Comparison of ENCODE assay signal across 26 cellular contexts in the genomic region with DNA sequence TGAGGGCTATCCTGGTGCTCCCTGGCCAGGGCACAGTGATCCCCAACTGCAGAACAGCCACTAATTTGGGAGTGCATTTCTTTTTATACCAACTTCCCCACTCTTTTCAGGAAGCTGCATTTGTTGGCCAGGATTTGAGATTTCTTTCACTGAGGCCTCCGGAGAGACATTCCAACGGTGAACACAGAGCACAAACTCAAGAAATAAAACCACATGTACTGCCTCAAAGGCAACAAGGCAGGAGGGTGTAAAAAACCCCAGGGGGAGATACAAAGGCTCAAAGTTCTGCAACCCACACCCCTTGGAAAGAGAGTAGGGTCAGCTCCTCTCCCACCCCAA.
DNase-seq lines count a peak whose midpoint lies in the region; ATAC-seq and TF ChIP-seq lines count a peak whose summit lies in the region.
"Had no signal": no experiment of that assay in that cellular context is flagged by ENCODE, and none has a peak within 500 bp of the region (broad histone marks: within the 10 kb centered on the region; RNA-seq: fewer than 3 reads in every experiment).

No MANE protein-coding gene starts in this region.

- H3K4me3 ChIP-seq in heart right ventricle (no peak overlapping the region), choroid plexus epithelial cell (ENCODE audit: low read depth, low read length) (no peak overlapping the region), iPS-18a (ENCODE audit: low read length) (peak overlapping the region; percentile 49), tibial artery (no peak overlapping the region)
- H3K4me3 ChIP-seq: gastroesophageal sphincter, right lobe of liver, SJCRH30, upper lobe of left lung had no signal

- H3K27ac ChIP-seq in heart right ventricle (no peak overlapping the region), iPS-18a (ENCODE audit: low read length) (no peak overlapping the region), tibial artery (no peak overlapping the region)
- H3K27ac ChIP-seq: dorsolateral prefrontal cortex, epithelial cell of prostate, gastroesophageal sphincter, right lobe of liver, SJCRH30, upper lobe of left lung had no signal

- H3K27me3 ChIP-seq in heart right ventricle (peaks cover 0 to 33% (median 10%) of the 10 kb centered on the region in 7 donors), iPS-18a (ENCODE audit: control insufficient read depth, insufficient read depth, low read length) (peaks cover 9% of the 10 kb centered on the region), tibial artery (peaks cover 0 to 23% of the 10 kb centered on the region in 2 donors)
- H3K27me3 ChIP-seq: gastroesophageal sphincter, right lobe of liver, SJCRH30, upper lobe of left lung had no signal

- DNase-seq in Right ventricle myocardium inferior (ENCODE audit: missing footprints) (no peak), heart right ventricle (no peak), choroid plexus epithelial cell (ENCODE audit: low read depth) (peak; percentile 57), tibial artery (peak; percentile 9 to 25), SIG-M5 treated with dmso at 0.1 percent for 504 hours (lab: John Stamatoyannopoulos, UW; ENCODE audit: unreplicated experiment) (no peak)
- DNase-seq in stimulated activated CD4-positive, alpha-beta T cell treated with anti-CD3 and anti-CD28 coated beads, Interleukin-12 subunit alpha, Interleukin-12 subunit beta, amount 100 ng/mL, for 4 hours: no peak
- no peak for DNase-seq in activated effector memory CD4-positive, alpha-beta T cell treated with Interleukin-2 at 50 U/mL for 16 hours
- DNase-seq: 8988T; activated CD4-positive, alpha-beta T cell treated with anti-CD3 and anti-CD28 coated beads for 4 hours; activated naive CD4-positive, alpha-beta T cell treated with anti-CD3 and anti-CD28 coated beads for 36 hours; activated T-cell treated with anti-CD3 and anti-CD28 coated beads, Interleukin-2, amount 50 U/mL, for 72 hours; AML-193; CD8-positive, alpha-beta memory T cell; KG1; MM.1S; NCI-H1436; NCI-H2107; NCI-H446; SJCRH30; stimulated activated naive CD8-positive, alpha-beta T cell treated with anti-CD3 and anti-CD28 coated beads, Interleukin-15, amount 100 ng/mL, for 72 hours; upper lobe of left lung had no signal

- intact Hi-C loops in Right ventricle myocardium inferior (cut with DNase I) (no loop called here), heart right ventricle (cut with DNase I) (no loop called here), tibial artery (cut with DNase I; ENCODE audit: low total_unique reads) (no loop called here)

- H3K36me3 ChIP-seq in heart right ventricle (no peaks in the 10 kb centered on the region), iPS-18a (ENCODE audit: control insufficient read depth, low read depth, low read length) (no peaks in the 10 kb centered on the region), tibial artery (no peaks in the 10 kb centered on the region)
- H3K36me3 ChIP-seq: gastroesophageal sphincter, right lobe of liver, SJCRH30, upper lobe of left lung had no signal

- TF ChIP-seq CTCF in heart right ventricle (IDR thresholded peaks at IDR 0.05) (no peak), choroid plexus epithelial cell (conservative IDR thresholded peaks at IDR 0.05; ENCODE audit: low read depth, low read length) (no peak), tibial artery (IDR thresholded peaks at IDR 0.05) (no peak)

- ATAC-seq in Right ventricle myocardium inferior (peak; percentile 39), heart right ventricle (no peak)
- ATAC-seq: activated T-cell treated with anti-CD3 and anti-CD28 coated beads, Interleukin-2, amount 50 U/mL, for 72 hours; right lobe of liver had no signal

- 26 to 44% methylated on average over 2 of the region's 2 CpGs for WGBS in heart right ventricle, 2 donors

- H3K9ac ChIP-seq in iPS-18a (ENCODE audit: low read length): peak overlapping the region; percentile 32

- H3K9me3 ChIP-seq in heart right ventricle: peaks cover 0 to 12% (median 0%) of the 10 kb centered on the region in 11 donors
- H3K9me3 ChIP-seq in iPS-18a (ENCODE audit: control insufficient read depth, low read depth, low read length): no peaks in the 10 kb centered on the region
- peaks cover 0 to 7% (median 3%) of the 10 kb centered on the region in 3 donors for H3K9me3 ChIP-seq in tibial artery
- H3K9me3 ChIP-seq: gastroesophageal sphincter, right lobe of liver, SJCRH30, upper lobe of left lung had no signal

- H3K4me1 ChIP-seq in heart right ventricle (peaks cover 0 to 43% (median 7%) of the 10 kb centered on the region in 9 donors), iPS-18a (ENCODE audit: control insufficient read depth, low read depth, low read length) (peaks cover 34% of the 10 kb centered on the region), tibial artery (no peaks in the 10 kb centered on the region)
- H3K4me1 ChIP-seq: right lobe of liver, SJCRH30 had no signal

Comparison
In these comparisons a context has a peak if more than half of its experiments do, and no peak if none do; other contexts are left out.
1. DNase-seq: peak in choroid plexus epithelial cell (single experiment) and tibial artery (2 of 2); none in Right ventricle myocardium inferior (single experiment), heart right ventricle (0 of 2), stimulated activated CD4-positive, alpha-beta T cell treated with anti-CD3 and anti-CD28 coated beads, Interleukin-12 subunit alpha, Interleukin-12 subunit beta, amount 100 ng/mL, for 4 hours (single experiment), activated effector memory CD4-positive, alpha-beta T cell treated with Interleukin-2 at 50 U/mL for 16 hours (single experiment) and SIG-M5 treated with dmso at 0.1 percent for 504 hours (single experiment).